Comparison of ENCODE assay signal across 12 cellular contexts in the genomic region with DNA sequence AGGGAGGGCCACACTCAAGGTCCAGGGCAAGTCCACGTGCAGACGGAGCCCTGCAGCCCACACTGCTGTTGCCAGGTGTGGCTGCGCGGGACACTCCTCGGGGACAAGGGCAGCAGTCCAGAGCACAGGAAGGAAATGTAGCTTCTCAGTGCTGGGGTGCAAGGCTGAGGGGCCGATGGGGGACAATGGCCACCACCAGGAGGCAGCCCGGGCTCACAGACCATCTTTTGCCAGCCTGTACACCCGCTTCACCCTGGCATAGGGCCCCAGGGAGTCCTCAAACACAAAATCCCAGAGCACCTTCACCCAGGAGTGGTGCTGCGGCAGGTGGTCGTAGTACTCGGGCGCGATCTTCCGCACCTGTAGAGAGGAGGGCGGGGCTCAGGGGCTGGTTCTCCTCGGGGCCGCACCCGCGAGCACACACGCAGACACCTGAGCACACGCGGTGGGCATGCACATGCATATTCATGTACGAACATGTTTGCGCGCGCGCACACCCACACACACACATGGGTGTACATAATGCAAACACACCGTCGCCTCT. TPM values are rescaled to one million over a fixed set of nuclear protein-coding genes. Genes with fewer than 3 reads are reported as not detected.
DNase-seq lines count a peak whose midpoint lies in the region; ATAC-seq and TF ChIP-seq lines count a peak whose summit lies in the region.
"Had no signal": no experiment of that assay in that cellular context is flagged by ENCODE, and none has a peak within 500 bp of the region (broad histone marks: within the 10 kb centered on the region; RNA-seq: fewer than 3 reads in every experiment).

No MANE protein-coding gene starts in this region.

- 0 out of 2 replicates have a peak, but pooled peaks have one; percentile 8 for TF ChIP-seq CTCF in GM12875 (IDR thresholded peaks at IDR 0.05; ENCODE audit: borderline replicate concordance, insufficient read depth, low read depth, low read length)
- no peak for TF ChIP-seq CTCF in VCaP (conservative IDR thresholded peaks at IDR 0.05)

- POLR2A ChIA-PET in HEK293T (lab: Yijun Ruan, JAX), result no interaction called here

- H3K27ac ChIP-seq in BLaER1 treated with 17β-estradiol and CSF1 and Interleukin-3, amounts not matched to agents 10 nM and 100 nM, result peak overlapping the region in 7 of 11 experiments; percentile 40 to 60 (median 51); a peak in 13 of 22 replicates
- H3K27ac ChIP-seq in VCaP (peak overlapping the region; percentile 83), aorta (ENCODE audit: low read depth in 1 of 2, low read length in 2 of 2) (no peak overlapping the region)
- H3K27ac ChIP-seq: sigmoid colon had no signal

- H3K4me1 ChIP-seq in BLaER1 treated with 17β-estradiol and CSF1 and Interleukin-3, amounts not matched to agents 10 nM and 100 nM, result peaks cover 29 to 70% (median 68%) of the 10 kb centered on the region in 10 experiments
- H3K4me1 ChIP-seq in aorta (ENCODE audit: control insufficient read depth in 1 of 2, insufficient read depth in 2 of 2, low read length in 2 of 2), result no peaks in the 10 kb centered on the region
- H3K4me1 ChIP-seq: sigmoid colon had no signal

- intact Hi-C loops in left colon (cut with DNase I, micrococcal nuclease), result no loop called here
- intact Hi-C loops in aorta (cut with DNase I), result no loop called here

- ATAC-seq in left colon (peak; percentile 45), GM18517 (IDR thresholded peaks at IDR 0.05; ENCODE audit: unreplicated experiment) (no peak), aorta (ENCODE audit: low FRiP score) (no peak)

- peak overlapping the region in 9 of 11 experiments; percentile 7 to 61 (median 23); a peak in 9 of 22 replicates for H3K9ac ChIP-seq in BLaER1 treated with 17β-estradiol and CSF1 and Interleukin-3, amounts not matched to agents 10 nM and 100 nM

- no peaks in the 10 kb centered on the region for H3K9me3 ChIP-seq in BLaER1 treated with 17β-estradiol and CSF1 and Interleukin-3, amounts not matched to agents 10 nM and 100 nM (replicated peaks in 1 of 11)
- no peaks in the 10 kb centered on the region for H3K9me3 ChIP-seq in aorta (ENCODE audit: control insufficient read depth, low read length)
- H3K9me3 ChIP-seq: sigmoid colon had no signal

- 0 out of 20 replicates have a peak overlapping the region, but pooled peaks of 3 of the 10 experiments have one; percentile 0 to 33 (median 16) for H3K4me3 ChIP-seq in BLaER1 treated with 17β-estradiol and CSF1 and Interleukin-3, amounts not matched to agents 10 nM and 100 nM
- H3K4me3 ChIP-seq in GM12875 (ENCODE audit: low read depth, low read length) (no peak overlapping the region), aorta (ENCODE audit: low read length in 2 of 2) (no peak overlapping the region)
- H3K4me3 ChIP-seq: sigmoid colon had no signal

- H3K4me2 ChIP-seq in BLaER1 treated with 17β-estradiol and CSF1 and Interleukin-3, amounts not matched to agents 10 nM and 100 nM, result peak overlapping the region; percentile 77 to 90 (median 85)

- peak; percentile 68 to 73 for DNase-seq in left colon
- DNase-seq in SK-N-DZ (ENCODE audit: low spot score), result no peak
- no peak for DNase-seq in HEK293T (ENCODE audit: extremely low spot score)
- no peak for DNase-seq in aorta
- DNase-seq: foreskin fibroblast, NCI-H1694 treated with DMSO at 0.1 percent for 48 hours, Right ventricle myocardium superior, sigmoid colon had no signal

- peaks cover 13 to 29% (median 21%) of the 10 kb centered on the region in 11 experiments; a peak in 21 of 22 replicates for H3K36me3 ChIP-seq in BLaER1 treated with 17β-estradiol and CSF1 and Interleukin-3, amounts not matched to agents 10 nM and 100 nM
- no peaks in the 10 kb centered on the region for H3K36me3 ChIP-seq in aorta (ENCODE audit: control insufficient read depth in 1 of 2, insufficient read depth in 2 of 2, low read length in 1 of 2)

- H4K20me1 ChIP-seq in BLaER1 treated with 17β-estradiol and CSF1 and Interleukin-3, amounts not matched to agents 10 nM and 100 nM, result peaks cover 0 to 44% (median 7%) of the 10 kb centered on the region in 11 experiments; a peak in 10 of 22 replicates

- WGBS in aorta, 2 donors, result 87 to 89% methylated on average over 29 of the region's 29 CpGs

- CTCF ChIA-PET in HEK293T (lab: Yijun Ruan, JAX), result interaction anchor here (1.2 kb wide), 1 partner anchor 100 kb away, joined by 3 read pairs; no protein-coding TSS in a partner anchor

- no peaks in the 10 kb centered on the region for H3K27me3 ChIP-seq in BLaER1 treated with 17β-estradiol and CSF1 and Interleukin-3, amounts not matched to agents 10 nM and 100 nM
- H3K27me3 ChIP-seq in aorta (ENCODE audit: control insufficient read depth in 1 of 2, insufficient read depth in 2 of 2, low read length in 1 of 2), result no peaks in the 10 kb centered on the region

TF ChIP-seq in HEK293T, 16 proteins besides CTCF, POLR2A, EP300 and RAD21:
- no peak for TF ChIP-seq HDGF (IDR thresholded peaks at IDR 0.05; ENCODE audit: borderline replicate concordance)
- TF ChIP-seq ZNF384 (IDR thresholded peaks at IDR 0.05), result no peak
- no peak for TF ChIP-seq FOXA1 (IDR thresholded peaks at IDR 0.05)
- no peak for TF ChIP-seq LEF1 (IDR thresholded peaks at IDR 0.05; ENCODE audit: borderline replicate concordance)
- TF ChIP-seq SP1 (IDR thresholded peaks at IDR 0.05), result no peak
- TF ChIP-seq FOXM1 (IDR thresholded peaks at IDR 0.05; ENCODE audit: borderline replicate concordance), result no peak
- TF ChIP-seq ELF4 (IDR thresholded peaks at IDR 0.05), result no peak
- no peak for TF ChIP-seq ARNT (IDR thresholded peaks at IDR 0.05)
- TF ChIP-seq SUZ12 (IDR thresholded peaks at IDR 0.05), result no peak
- TF ChIP-seq CTBP1 (IDR thresholded peaks at IDR 0.05; ENCODE audit: borderline replicate concordance), result no peak
- TF ChIP-seq BHLHE40 (IDR thresholded peaks at IDR 0.05; ENCODE audit: borderline replicate concordance), result no peak
- TF ChIP-seq L3MBTL2 (conservative IDR thresholded peaks at IDR 0.05), result no peak
- no peak for TF ChIP-seq NFRKB (IDR thresholded peaks at IDR 0.05)
- no peak for TF ChIP-seq PKNOX1 (IDR thresholded peaks at IDR 0.05)
- TF ChIP-seq TARDBP (IDR thresholded peaks at IDR 0.05), result no peak
- TF ChIP-seq FOXK2 (IDR thresholded peaks at IDR 0.05), result no peak
TF ChIP-seq in HEK293T: peak in this region for 0.

RNA-seq across cellular contexts. Expression of gene DEGS2, which starts 12.8 kb away (rescaled TPM):
- total RNA-seq in left colon (10 to 100 TPM; 25.0 to 36.9 TPM), aorta (under 1 TPM; 0.81 to 0.99 TPM)
- not detected in 2 replicates for polyA plus RNA-seq in SK-N-DZ (2014; cell fraction: cytosol; rRNA removed)
- 0.04 TPM in 1 of 2 replicates, not detected in the other for polyA plus RNA-seq in SK-N-DZ (2014; cell fraction: nucleus; rRNA removed)
- 1 to 10 TPM in 1 of 2 donors, under 1 TPM in 1; 0.10 to 3.0 TPM for polyA plus RNA-seq in aorta
- total RNA-seq: Right ventricle myocardium superior had no signal

Comparison
In these comparisons a context has a peak if more than half of its experiments do, and no peak if none do; other contexts are left out.
1. H3K27ac ChIP-seq: peak in BLaER1 treated with 17β-estradiol and CSF1 and Interleukin-3, amounts not matched to agents 10 nM and 100 nM (7 of 11) and VCaP (single experiment); none in aorta (0 of 2).
2. DNase-seq: peak in left colon (2 of 2); none in SK-N-DZ (single experiment), HEK293T (single experiment) and aorta (0 of 2).
3. RNA of gene DEGS2, which starts 12.8 kb away (total RNA-seq): 25.0 to 36.9 TPM in left colon; 0.81 to 0.99 TPM in aorta; every median in the first group is over 10 times any median in the second.